ENCODE assay signal across 8 cellular contexts in the genomic region with DNA sequence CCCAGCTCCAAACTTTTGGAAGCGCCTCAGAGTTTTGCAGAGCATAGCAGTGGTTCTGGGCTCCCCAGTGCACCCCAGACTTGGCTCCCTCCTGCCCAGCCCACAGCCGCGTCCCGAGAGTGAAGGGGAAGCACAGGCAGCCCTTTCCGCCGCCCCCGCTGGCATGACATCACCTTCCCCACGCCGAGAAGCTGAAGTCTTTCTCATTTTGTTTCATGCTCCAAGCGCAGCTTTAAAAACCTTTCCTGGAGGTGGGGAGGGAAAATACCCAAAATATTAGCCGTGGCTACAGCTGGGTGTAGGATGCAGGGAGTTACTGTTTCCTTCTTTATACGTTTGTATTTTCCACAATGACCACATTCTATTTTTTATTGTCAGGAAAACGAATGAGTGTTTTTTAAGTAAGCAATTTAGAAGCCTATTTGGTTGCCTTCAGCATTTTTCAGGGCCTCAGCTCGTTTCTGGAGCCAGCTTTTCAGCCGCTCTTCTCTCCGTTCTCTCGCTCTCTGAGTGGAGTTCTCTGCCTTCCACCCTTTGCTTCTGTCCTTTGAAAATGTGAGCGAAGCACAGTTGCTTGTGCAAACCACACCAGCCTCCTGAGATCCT.
A peak's percentile ranks its signal among the peaks of the same experiment; 100 is the strongest.
DNase-seq lines count a peak whose midpoint lies in the region; ATAC-seq and TF ChIP-seq lines count a peak whose summit lies in the region.

No MANE protein-coding gene starts in this region.

- H3K4me3 ChIP-seq in BJ (ENCODE audit: low read depth, low read length), result peak overlapping the region; percentile 42
- peak overlapping the region; percentile 30 to 46 for H3K4me3 ChIP-seq in foreskin fibroblast (ENCODE audit: low read depth in 1 of 2, low read length in 2 of 2)

- no peak for TF ChIP-seq CTCF in BJ (IDR thresholded peaks at IDR 0.05; ENCODE audit: insufficient read depth, low read depth, low read length)
- no peak for TF ChIP-seq CTCF in foreskin fibroblast (IDR thresholded peaks at IDR 0.05; ENCODE audit: low read depth, low read length)

- CTCF ChIA-PET in BJ (lab: Yijun Ruan, JAX), result interaction anchor here (0.8 to 3.1 kb wide), 11 partner anchors 10 to 392 kb away, joined by 3 to 21 read pairs (median 4); partner anchors contain the start of gene RRBP1

- ATAC-seq in HG02571 (IDR thresholded peaks at IDR 0.05; ENCODE audit: unreplicated experiment), result peak; percentile 82

- no peak for DNase-seq in BJ (ENCODE audit: low read depth)
- DNase-seq in activated CD8-positive, alpha-beta memory T cell treated with anti-CD3 and anti-CD28 coated beads for 48 hours (ENCODE audit: low read depth in 2 of 3, low spot score in 2 of 3), result peak; percentile 41 to 47 (median 41)
- peak in 1 of 2 donors; percentile 84 for DNase-seq in foreskin fibroblast
- peak; percentile 46 for DNase-seq in pons (ENCODE audit: low spot score)
- DNase-seq in ureter (ENCODE audit: low spot score), result peak; percentile 65
- DNase-seq in NCI-H82 treated with DMSO at 0.1 percent for 48 hours (lab: John Stamatoyannopoulos, UW; ENCODE audit: unreplicated experiment), result no peak
- no peak for DNase-seq in effector CD4-positive, alpha-beta T cell

- H3K27me3 ChIP-seq in BJ (ENCODE audit: control insufficient read depth, insufficient read depth, low read length), result no peaks in the 10 kb centered on the region

- POLR2A ChIA-PET in BJ (lab: Charles Lee), result interaction anchor here (0.6 to 1.3 kb wide), 3 partner anchors 14 to 214 kb away, joined by 3 to 16 read pairs (median 3); partner anchors contain the start of gene RRBP1

- H3K36me3 ChIP-seq in BJ (ENCODE audit: control insufficient read depth, insufficient read depth, low read length), result no peaks in the 10 kb centered on the region; the same call in 1 of the 2 replicates

Comparison
In these comparisons a context has a peak if more than half of its experiments do, and no peak if none do; other contexts are left out.
1. DNase-seq: peak in activated CD8-positive, alpha-beta memory T cell treated with anti-CD3 and anti-CD28 coated beads for 48 hours (3 of 3), pons (single experiment) and ureter (single experiment); none in BJ (single experiment), NCI-H82 treated with DMSO at 0.1 percent for 48 hours (single experiment) and effector CD4-positive, alpha-beta T cell (single experiment).